Comparison of ENCODE assay signal across 8 cellular contexts in the genomic region with DNA sequence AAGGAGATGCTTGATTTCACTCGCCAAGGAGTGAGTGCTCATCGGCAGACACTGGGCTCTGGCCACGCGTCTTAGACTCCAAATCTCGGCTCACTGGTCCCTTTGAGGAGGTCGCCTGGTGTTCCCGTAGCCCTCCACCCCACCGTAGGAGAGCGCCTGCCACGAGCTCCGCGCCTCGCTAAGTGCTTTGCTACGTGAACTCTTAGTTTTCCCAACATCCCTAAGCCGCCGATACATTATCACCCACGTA. TPM values are rescaled to one million over a fixed set of nuclear protein-coding genes. Genes with fewer than 3 reads are reported as not detected.
DNase-seq lines count a peak whose midpoint lies in the region; ATAC-seq and TF ChIP-seq lines count a peak whose summit lies in the region.

No MANE protein-coding gene starts in this region.

- peaks cover 43 to 58% of the 10 kb centered on the region in 2 donors for H3K27me3 Mint-ChIP-seq in CD4-positive, alpha-beta memory T cell
- H3K27me3 Mint-ChIP-seq in endothelial cell (ENCODE audit: unreplicated experiment): peaks cover 13% of the 10 kb centered on the region

- POLR2A ChIA-PET in CD4-positive, alpha-beta memory T cell (lab: Charles Lee; ENCODE audit: partially characterized antibody): no interaction called here

- peak overlapping the region in 1 of 2 donors; percentile 29 for H3K4me3 ChIP-seq in CD4-positive, alpha-beta memory T cell (ENCODE audit: low read length in 2 of 2)
- H3K4me3 ChIP-seq in neuron (ENCODE audit: low read length): peak overlapping the region; percentile 72

- H3K4me3 Mint-ChIP-seq in CD4-positive, alpha-beta memory T cell: peak overlapping the region; percentile 70 to 88 (median 78)
- H3K4me3 Mint-ChIP-seq in endothelial cell (ENCODE audit: unreplicated experiment): peak overlapping the region; percentile 92

- no peak for DNase-seq in CD4-positive, alpha-beta memory T cell
- DNase-seq in NCI-H2107 (lab: John Stamatoyannopoulos, UW) (peak; percentile 42), endothelial cell (ENCODE audit: low spot score) (no peak), GM19238 (ENCODE audit: insufficient read length, low spot score) (no peak), NCI-H1048 (lab: John Stamatoyannopoulos, UW) (no peak)

- peaks cover 22% of the 10 kb centered on the region for H3K27me3 ChIP-seq in CD4-positive, alpha-beta memory T cell (ENCODE audit: insufficient read depth, low read length)
- H3K27me3 ChIP-seq in neuron (ENCODE audit: insufficient read depth, low read length): no peaks in the 10 kb centered on the region

- H3K36me3 Mint-ChIP-seq in CD4-positive, alpha-beta memory T cell: no peaks in the 10 kb centered on the region
- H3K36me3 Mint-ChIP-seq in endothelial cell (ENCODE audit: low read depth, unreplicated experiment): no peaks in the 10 kb centered on the region

- H3K9me3 Mint-ChIP-seq in CD4-positive, alpha-beta memory T cell: peaks cover 0 to 2% (median 0%) of the 10 kb centered on the region in 8 donors
- no peaks in the 10 kb centered on the region for H3K9me3 Mint-ChIP-seq in endothelial cell (ENCODE audit: unreplicated experiment)

- H3K27ac ChIP-seq in CD4-positive, alpha-beta memory T cell (ENCODE audit: low read depth, low read length): no peak overlapping the region

- CTCF ChIA-PET in CD4-positive, alpha-beta memory T cell (lab: Charles Lee; ENCODE audit: partially characterized antibody): interaction anchor here (3.6 to 5.3 kb wide), 2 partner anchors 296 to 301 kb away, joined by 23 to 52 read pairs; no protein-coding TSS in a partner anchor

- H3K4me1 Mint-ChIP-seq in CD4-positive, alpha-beta memory T cell: peaks cover 14 to 36% (median 22%) of the 10 kb centered on the region in 4 donors
- peaks cover 23% of the 10 kb centered on the region for H3K4me1 Mint-ChIP-seq in endothelial cell (ENCODE audit: unreplicated experiment)

- H3K27ac Mint-ChIP-seq in CD4-positive, alpha-beta memory T cell: no peak overlapping the region
- H3K27ac Mint-ChIP-seq in endothelial cell (ENCODE audit: unreplicated experiment): no peak overlapping the region

- ATAC-seq in HG03442 (IDR thresholded peaks at IDR 0.05; ENCODE audit: unreplicated experiment) (no peak), GM19463 (IDR thresholded peaks at IDR 0.05; ENCODE audit: unreplicated experiment) (no peak)

- peaks cover 23% of the 10 kb centered on the region for H3K4me1 ChIP-seq in CD4-positive, alpha-beta memory T cell (ENCODE audit: insufficient read depth, low read length)
- peaks cover 39% of the 10 kb centered on the region for H3K4me1 ChIP-seq in neuron (ENCODE audit: insufficient read depth, low read length)

- no peak for TF ChIP-seq CTCF in endothelial cell (IDR thresholded peaks at IDR 0.05; ENCODE audit: unreplicated experiment)

- intact Hi-C loops in CD4-positive, alpha-beta memory T cell (cut with micrococcal nuclease): no loop called here

- no peaks in the 10 kb centered on the region for H3K9me3 ChIP-seq in CD4-positive, alpha-beta memory T cell (ENCODE audit: control insufficient read depth in 1 of 2, low read length in 2 of 2)
- no peaks in the 10 kb centered on the region for H3K9me3 ChIP-seq in neuron (ENCODE audit: low read length)

- peak overlapping the region; percentile 45 for H2AFZ ChIP-seq in neuron (ENCODE audit: low read depth, low read length)

- no peaks in the 10 kb centered on the region for H3K36me3 ChIP-seq in CD4-positive, alpha-beta memory T cell (ENCODE audit: insufficient read depth, low read length)
- peaks cover 8% of the 10 kb centered on the region for H3K36me3 ChIP-seq in neuron (ENCODE audit: insufficient read depth, low read length)

RNA-seq across cellular contexts. Expression of a gene that starts 0.8 kb away (rescaled TPM):
- total RNA-seq in CD4-positive, alpha-beta memory T cell: not detected
- polyA plus RNA-seq in CD4-positive, alpha-beta memory T cell: not detected
- total RNA-seq in endothelial cell (ENCODE audit: unreplicated experiment): 19.6 TPM

Comparison
In these comparisons a context has a peak if more than half of its experiments do, and no peak if none do; other contexts are left out.
1. RNA of a gene that starts 0.8 kb away (total RNA-seq): 19.6 TPM in endothelial cell (single experiment); not detected in CD4-positive, alpha-beta memory T cell; every median in the first group is over 10 times any median in the second.